8 cellular contexts compared by ENCODE assay signal in the genomic region with DNA sequence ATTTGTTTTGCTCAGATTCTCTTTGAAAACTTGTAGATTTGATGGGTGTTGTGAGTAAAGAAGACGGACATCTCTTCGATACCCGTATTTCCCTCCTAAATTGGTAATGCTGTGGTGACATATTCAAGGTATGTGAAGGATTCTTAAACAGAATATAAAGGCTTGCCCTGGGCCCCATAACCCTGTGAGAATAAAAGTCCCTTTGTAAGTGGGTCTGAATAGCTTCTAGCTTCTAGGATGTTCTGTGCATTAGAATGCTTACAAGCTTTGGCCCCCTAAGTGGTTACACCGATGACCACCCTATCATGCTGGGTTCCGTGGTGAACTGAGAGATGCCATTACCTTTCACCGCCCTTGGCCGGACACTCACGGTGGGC.
DNase-seq lines count a peak whose midpoint lies in the region; TF ChIP-seq lines count a peak whose summit lies in the region.

No MANE protein-coding gene starts in this region.

- DNase-seq in cardiac fibroblast (ENCODE audit: low read depth in 2 of 2) (no peak), GM20000 (ENCODE audit: low spot score) (no peak), NCI-H345 treated with DMSO at 0.1 percent for 48 hours (lab: John Stamatoyannopoulos, UW; ENCODE audit: unreplicated experiment) (no peak), SW 1271 (lab: John Stamatoyannopoulos, UW) (no peak), NCI-H1417 treated with DMSO at 0.1 percent for 48 hours (lab: John Stamatoyannopoulos, UW) (no peak)

- peak overlapping the region; percentile 81 to 89 (median 86) for H3K9ac ChIP-seq in BLaER1 treated with 17β-estradiol and CSF1 and Interleukin-3, amounts not matched to agents 10 nM and 100 nM
- no peak overlapping the region for H3K9ac ChIP-seq in HUES48 (ENCODE audit: low read depth, low read length)
- H3K9ac ChIP-seq in muscle layer of colon (ENCODE audit: low read length) = peak overlapping the region; percentile 79

- peak overlapping the region; percentile 81 to 98 (median 91) for H3K4me2 ChIP-seq in BLaER1 treated with 17β-estradiol and CSF1 and Interleukin-3, amounts not matched to agents 10 nM and 100 nM

- peaks cover 16 to 18% (median 17%) of the 10 kb centered on the region in 11 experiments for H3K36me3 ChIP-seq in BLaER1 treated with 17β-estradiol and CSF1 and Interleukin-3, amounts not matched to agents 10 nM and 100 nM
- peaks cover 14% of the 10 kb centered on the region for H3K36me3 ChIP-seq in HUES48 (ENCODE audit: control insufficient read depth, insufficient read depth, low read length)
- peaks cover 8% of the 10 kb centered on the region for H3K36me3 ChIP-seq in muscle layer of colon (ENCODE audit: insufficient read depth, low read length)

- H3K27ac ChIP-seq in BLaER1 treated with 17β-estradiol and CSF1 and Interleukin-3, amounts not matched to agents 10 nM and 100 nM = peak overlapping the region; percentile 61 to 86 (median 78)
- H3K27ac ChIP-seq in HUES48 (ENCODE audit: low read depth, low read length) (peak overlapping the region; percentile 60), muscle layer of colon (ENCODE audit: low read depth, low read length) (peak overlapping the region; percentile 25)

- H3K4me3 ChIP-seq in BLaER1 treated with 17β-estradiol and CSF1 and Interleukin-3, amounts not matched to agents 10 nM and 100 nM = peak overlapping the region; percentile 80 to 93 (median 89)
- H3K4me3 ChIP-seq in HUES48 (ENCODE audit: low read depth, low read length) (peak overlapping the region; percentile 92), cardiac fibroblast (replicated peaks in 1 of 2; ENCODE audit: low read depth in 2 of 2, low read length in 2 of 2) (peak overlapping the region; percentile 85 to 86), muscle layer of colon (ENCODE audit: low read depth in 1 of 2, low read length in 2 of 2) (peak overlapping the region; percentile 67 to 85)

- H3K27me3 ChIP-seq in BLaER1 treated with 17β-estradiol and CSF1 and Interleukin-3, amounts not matched to agents 10 nM and 100 nM = no peaks in the 10 kb centered on the region
- no peaks in the 10 kb centered on the region for H3K27me3 ChIP-seq in HUES48 (ENCODE audit: control insufficient read depth, insufficient read depth, low read length)
- H3K27me3 ChIP-seq in muscle layer of colon (ENCODE audit: control insufficient read depth in 1 of 2, insufficient read depth in 2 of 2, low read length in 2 of 2) = no peaks in the 10 kb centered on the region

- TF ChIP-seq CTCF in cardiac fibroblast (IDR thresholded peaks at IDR 0.05; ENCODE audit: low read depth, low read length) (no peak), GM20000 (IDR thresholded peaks at IDR 0.05; ENCODE audit: extremely low read depth, missing control alignments) (no peak)

- peaks cover 20 to 40% (median 25%) of the 10 kb centered on the region in 10 experiments for H3K4me1 ChIP-seq in BLaER1 treated with 17β-estradiol and CSF1 and Interleukin-3, amounts not matched to agents 10 nM and 100 nM
- H3K4me1 ChIP-seq in HUES48 (ENCODE audit: control insufficient read depth, insufficient read depth, low read length) (peaks cover 11% of the 10 kb centered on the region), muscle layer of colon (ENCODE audit: insufficient read depth, low read length) (peaks cover 6% of the 10 kb centered on the region)

- H3K9me3 ChIP-seq in BLaER1 treated with 17β-estradiol and CSF1 and Interleukin-3, amounts not matched to agents 10 nM and 100 nM (replicated peaks in 1 of 11) = no peaks in the 10 kb centered on the region; a peak in 2 of 22 replicates
- H3K9me3 ChIP-seq in HUES48 (ENCODE audit: control insufficient read depth, insufficient read depth, low read length) (no peaks in the 10 kb centered on the region), muscle layer of colon (ENCODE audit: low read length) (no peaks in the 10 kb centered on the region)

- peaks cover 6 to 40% (median 22%) of the 10 kb centered on the region in 11 experiments; a peak in 17 of 22 replicates for H4K20me1 ChIP-seq in BLaER1 treated with 17β-estradiol and CSF1 and Interleukin-3, amounts not matched to agents 10 nM and 100 nM

Comparison
In these comparisons a context has a peak if more than half of its experiments do, and no peak if none do; other contexts are left out.
1. H3K27ac ChIP-seq: peak in every context shown above with its lines; median percentile 78 in BLaER1 treated with 17β-estradiol and CSF1 and Interleukin-3, amounts not matched to agents 10 nM and 100 nM; 60 in HUES48; 25 in muscle layer of colon.